Comparison of ENCODE assay signal across 1 cellular context in the genomic region with DNA sequence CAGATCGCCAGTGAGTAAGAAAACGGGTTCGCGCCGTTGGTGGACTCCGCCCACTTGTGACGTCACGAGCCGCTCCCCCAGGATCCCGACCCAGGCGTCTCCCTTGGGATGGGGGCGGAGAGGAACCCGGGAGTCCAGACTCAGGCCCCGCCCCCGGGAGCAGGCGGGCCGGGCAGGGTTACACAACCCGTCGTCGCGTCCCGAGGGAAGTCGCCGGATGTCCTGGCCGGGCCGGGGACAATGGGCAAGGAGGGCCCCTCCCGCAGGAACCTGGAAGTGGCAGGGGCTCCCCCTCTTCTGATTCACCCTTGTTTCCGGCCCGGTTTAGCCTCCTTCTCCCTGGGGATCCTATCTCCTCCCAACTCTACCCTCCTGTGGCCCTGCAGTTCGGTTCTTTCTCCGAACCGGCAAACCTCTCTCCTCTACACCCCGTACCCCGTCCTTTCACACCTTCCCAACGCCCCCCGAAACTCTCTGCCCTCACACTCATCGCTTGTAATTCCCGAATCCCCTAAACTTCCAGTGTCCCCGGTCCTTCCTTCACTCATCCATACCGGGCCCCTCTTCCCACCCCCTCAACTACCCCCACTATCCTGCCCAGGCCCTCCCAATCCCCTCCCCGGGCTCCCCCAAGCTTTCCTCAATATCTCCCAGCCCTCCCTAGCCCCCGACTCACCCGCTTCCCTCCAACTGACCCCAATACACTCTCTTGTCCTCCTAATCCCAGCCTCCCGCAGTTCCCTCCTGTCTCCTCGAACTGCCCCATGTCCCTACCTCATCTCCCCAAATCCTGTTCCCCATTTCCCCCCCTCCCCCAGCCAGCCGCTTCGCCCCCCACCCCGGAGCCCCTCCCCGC.
TF ChIP-seq lines count a peak whose summit lies in the region.

No MANE protein-coding gene starts in this region.

TF ChIP-seq in K562, 482 proteins besides CTCF, POLR2A, EP300 and RAD21 (continued from another document and continues in another):
- TF ChIP-seq, protein P1, sequence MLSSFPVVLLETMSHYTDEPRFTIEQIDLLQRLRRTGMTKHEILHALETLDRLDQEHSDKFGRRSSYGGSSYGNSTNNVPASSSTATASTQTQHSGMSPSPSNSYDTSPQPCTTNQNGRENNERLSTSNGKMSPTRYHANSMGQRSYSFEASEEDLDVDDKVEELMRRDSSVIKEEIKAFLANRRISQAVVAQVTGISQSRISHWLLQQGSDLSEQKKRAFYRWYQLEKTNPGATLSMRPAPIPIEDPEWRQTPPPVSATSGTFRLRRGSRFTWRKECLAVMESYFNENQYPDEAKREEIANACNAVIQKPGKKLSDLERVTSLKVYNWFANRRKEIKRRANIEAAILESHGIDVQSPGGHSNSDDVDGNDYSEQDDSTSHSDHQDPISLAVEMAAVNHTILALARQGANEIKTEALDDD (IDR thresholded peaks at IDR 0.05): no peak
- TF ChIP-seq CBX8 (IDR thresholded peaks at IDR 0.05; ENCODE audit: borderline replicate concordance, extremely low read depth, low read depth, low read length, poor library complexity, severe bottlenecking) (no peak), ZNF695 (CRISPR knock-in tag; IDR thresholded peaks at IDR 0.05) (no peak), ZC3H8 (IDR thresholded peaks at IDR 0.05) (no peak), BACH1 (tag; IDR thresholded peaks at IDR 0.05) (no peak), ZNF696 (CRISPR knock-in tag; conservative IDR thresholded peaks at IDR 0.05) (no peak), MTA1 (IDR thresholded peaks at IDR 0.05; ENCODE audit: borderline replicate concordance) (0 out of 2 replicates have a peak, but pooled peaks have one; percentile 60), ZNF232 (CRISPR knock-in tag; IDR thresholded peaks at IDR 0.05) (no peak), GATA2 (CRISPR knock-in tag; IDR thresholded peaks at IDR 0.05) (no peak), ZSCAN32 (CRISPR knock-in tag; IDR thresholded peaks at IDR 0.05) (no peak), ETV6 (IDR thresholded peaks at IDR 0.05; ENCODE audit: borderline replicate concordance in 1 of 2, low read depth in 2 of 2, low read length in 1 of 2) (no peak; a peak in 2 of 4 replicates), ETV6 (CRISPR knock-in tag; IDR thresholded peaks at IDR 0.05; ENCODE audit: borderline replicate concordance) (no peak), SP2 (IDR thresholded peaks at IDR 0.05; ENCODE audit: extremely low read depth, low read depth, low read length, poor library complexity, severe bottlenecking) (no peak), SIN3A (IDR thresholded peaks at IDR 0.05; ENCODE audit: borderline replicate concordance in 2 of 2, control insufficient read depth in 1 of 2, low read depth in 2 of 2, low read length in 2 of 2) (0 out of 4 replicates have a peak, but pooled peaks of 1 of the 2 experiments have one; percentile 15), MEIS2 (IDR thresholded peaks at IDR 0.05; ENCODE audit: partially characterized antibody) (no peak), SIX5 (IDR thresholded peaks at IDR 0.05; ENCODE audit: borderline replicate concordance in 1 of 2, insufficient read depth in 1 of 2, low read depth in 1 of 2, low read length in 2 of 2) (no peak), SNIP1 (IDR thresholded peaks at IDR 0.05; ENCODE audit: low read depth) (no peak), ZNF830 (CRISPR knock-in tag; IDR thresholded peaks at IDR 0.05) (no peak), HIVEP1 (CRISPR knock-in tag; IDR thresholded peaks at IDR 0.05) (no peak), SMARCA5 (IDR thresholded peaks at IDR 0.05) (0 out of 2 replicates have a peak, but pooled peaks have one; percentile 23), CCNT2 (IDR thresholded peaks at IDR 0.05; ENCODE audit: borderline replicate concordance, extremely low read depth, insufficient read length, low read depth, low read length) (peak; percentile 92), SPI1 (IDR thresholded peaks at IDR 0.05; ENCODE audit: borderline replicate concordance, low read depth, low read length) (0 out of 2 replicates have a peak, but pooled peaks have one; percentile 44), PTTG1 (tag; IDR thresholded peaks at IDR 0.05; ENCODE audit: low read depth) (no peak), ZNF282 (CRISPR knock-in tag; IDR thresholded peaks at IDR 0.05) (no peak), NONO (IDR thresholded peaks at IDR 0.05; ENCODE audit: low read depth in 2 of 2, low read length in 1 of 2) (peak in 1 of 2 experiments; percentile 53; a peak in 1 of 4 replicates), KLF13 (tag; IDR thresholded peaks at IDR 0.05; ENCODE audit: borderline replicate concordance, low read depth) (peak; percentile 61; the same call in 1 of the 2 replicates), BRF1 (IDR thresholded peaks at IDR 0.05; ENCODE audit: borderline replicate concordance, extremely low read depth, insufficient read length) (no peak), POLR3G (IDR thresholded peaks at IDR 0.05; ENCODE audit: extremely low read depth, insufficient read length, insufficient replicate concordance) (no peak), SREBF1 (IDR thresholded peaks at IDR 0.05; ENCODE audit: borderline replicate concordance, low read depth, low read length) (no peak), MYC (IDR thresholded peaks at IDR 0.05; ENCODE audit: low read depth, low read length) (no peak), MYC (CRISPR knock-in tag; IDR thresholded peaks at IDR 0.05; ENCODE audit: borderline replicate concordance, low read depth) (no peak), POU5F1 (IDR thresholded peaks at IDR 0.05; ENCODE audit: borderline replicate concordance, low read depth, low read length, partially characterized antibody) (no peak), XRCC5 (IDR thresholded peaks at IDR 0.05; ENCODE audit: low read depth, low read length) (peak; percentile 45; the same call in 1 of the 2 replicates), ZFP1 (CRISPR knock-in tag; IDR thresholded peaks at IDR 0.05) (no peak), KDM5B (IDR thresholded peaks at IDR 0.05; ENCODE audit: insufficient replicate concordance, low read depth, low read length) (peak; percentile 53), AFF4 (CRISPR knock-in tag; IDR thresholded peaks at IDR 0.05) (peak; percentile 83; the same call in 1 of the 2 replicates), SMAD4 (CRISPR knock-in tag; conservative IDR thresholded peaks at IDR 0.05) (peak; percentile 87), POLR2AphosphoS5 (IDR thresholded peaks at IDR 0.05; ENCODE audit: control insufficient read depth, insufficient read depth, low read depth, low read length) (peak; percentile 73), NELFE (IDR thresholded peaks at IDR 0.05; ENCODE audit: insufficient read depth, insufficient read length) (no peak), ZNF584 (CRISPR knock-in tag; IDR thresholded peaks at IDR 0.05; ENCODE audit: low read depth) (no peak), ZNF197 (CRISPR knock-in tag; IDR thresholded peaks at IDR 0.05; ENCODE audit: low read depth) (no peak)
- TF ChIP-seq, protein P2, sequence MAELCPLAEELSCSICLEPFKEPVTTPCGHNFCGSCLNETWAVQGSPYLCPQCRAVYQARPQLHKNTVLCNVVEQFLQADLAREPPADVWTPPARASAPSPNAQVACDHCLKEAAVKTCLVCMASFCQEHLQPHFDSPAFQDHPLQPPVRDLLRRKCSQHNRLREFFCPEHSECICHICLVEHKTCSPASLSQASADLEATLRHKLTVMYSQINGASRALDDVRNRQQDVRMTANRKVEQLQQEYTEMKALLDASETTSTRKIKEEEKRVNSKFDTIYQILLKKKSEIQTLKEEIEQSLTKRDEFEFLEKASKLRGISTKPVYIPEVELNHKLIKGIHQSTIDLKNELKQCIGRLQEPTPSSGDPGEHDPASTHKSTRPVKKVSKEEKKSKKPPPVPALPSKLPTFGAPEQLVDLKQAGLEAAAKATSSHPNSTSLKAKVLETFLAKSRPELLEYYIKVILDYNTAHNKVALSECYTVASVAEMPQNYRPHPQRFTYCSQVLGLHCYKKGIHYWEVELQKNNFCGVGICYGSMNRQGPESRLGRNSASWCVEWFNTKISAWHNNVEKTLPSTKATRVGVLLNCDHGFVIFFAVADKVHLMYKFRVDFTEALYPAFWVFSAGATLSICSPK (IDR thresholded peaks at IDR 0.05; ENCODE audit: borderline replicate concordance): 0 out of 2 replicates have a peak, but pooled peaks have one; percentile 73
- TF ChIP-seq, protein P3, sequence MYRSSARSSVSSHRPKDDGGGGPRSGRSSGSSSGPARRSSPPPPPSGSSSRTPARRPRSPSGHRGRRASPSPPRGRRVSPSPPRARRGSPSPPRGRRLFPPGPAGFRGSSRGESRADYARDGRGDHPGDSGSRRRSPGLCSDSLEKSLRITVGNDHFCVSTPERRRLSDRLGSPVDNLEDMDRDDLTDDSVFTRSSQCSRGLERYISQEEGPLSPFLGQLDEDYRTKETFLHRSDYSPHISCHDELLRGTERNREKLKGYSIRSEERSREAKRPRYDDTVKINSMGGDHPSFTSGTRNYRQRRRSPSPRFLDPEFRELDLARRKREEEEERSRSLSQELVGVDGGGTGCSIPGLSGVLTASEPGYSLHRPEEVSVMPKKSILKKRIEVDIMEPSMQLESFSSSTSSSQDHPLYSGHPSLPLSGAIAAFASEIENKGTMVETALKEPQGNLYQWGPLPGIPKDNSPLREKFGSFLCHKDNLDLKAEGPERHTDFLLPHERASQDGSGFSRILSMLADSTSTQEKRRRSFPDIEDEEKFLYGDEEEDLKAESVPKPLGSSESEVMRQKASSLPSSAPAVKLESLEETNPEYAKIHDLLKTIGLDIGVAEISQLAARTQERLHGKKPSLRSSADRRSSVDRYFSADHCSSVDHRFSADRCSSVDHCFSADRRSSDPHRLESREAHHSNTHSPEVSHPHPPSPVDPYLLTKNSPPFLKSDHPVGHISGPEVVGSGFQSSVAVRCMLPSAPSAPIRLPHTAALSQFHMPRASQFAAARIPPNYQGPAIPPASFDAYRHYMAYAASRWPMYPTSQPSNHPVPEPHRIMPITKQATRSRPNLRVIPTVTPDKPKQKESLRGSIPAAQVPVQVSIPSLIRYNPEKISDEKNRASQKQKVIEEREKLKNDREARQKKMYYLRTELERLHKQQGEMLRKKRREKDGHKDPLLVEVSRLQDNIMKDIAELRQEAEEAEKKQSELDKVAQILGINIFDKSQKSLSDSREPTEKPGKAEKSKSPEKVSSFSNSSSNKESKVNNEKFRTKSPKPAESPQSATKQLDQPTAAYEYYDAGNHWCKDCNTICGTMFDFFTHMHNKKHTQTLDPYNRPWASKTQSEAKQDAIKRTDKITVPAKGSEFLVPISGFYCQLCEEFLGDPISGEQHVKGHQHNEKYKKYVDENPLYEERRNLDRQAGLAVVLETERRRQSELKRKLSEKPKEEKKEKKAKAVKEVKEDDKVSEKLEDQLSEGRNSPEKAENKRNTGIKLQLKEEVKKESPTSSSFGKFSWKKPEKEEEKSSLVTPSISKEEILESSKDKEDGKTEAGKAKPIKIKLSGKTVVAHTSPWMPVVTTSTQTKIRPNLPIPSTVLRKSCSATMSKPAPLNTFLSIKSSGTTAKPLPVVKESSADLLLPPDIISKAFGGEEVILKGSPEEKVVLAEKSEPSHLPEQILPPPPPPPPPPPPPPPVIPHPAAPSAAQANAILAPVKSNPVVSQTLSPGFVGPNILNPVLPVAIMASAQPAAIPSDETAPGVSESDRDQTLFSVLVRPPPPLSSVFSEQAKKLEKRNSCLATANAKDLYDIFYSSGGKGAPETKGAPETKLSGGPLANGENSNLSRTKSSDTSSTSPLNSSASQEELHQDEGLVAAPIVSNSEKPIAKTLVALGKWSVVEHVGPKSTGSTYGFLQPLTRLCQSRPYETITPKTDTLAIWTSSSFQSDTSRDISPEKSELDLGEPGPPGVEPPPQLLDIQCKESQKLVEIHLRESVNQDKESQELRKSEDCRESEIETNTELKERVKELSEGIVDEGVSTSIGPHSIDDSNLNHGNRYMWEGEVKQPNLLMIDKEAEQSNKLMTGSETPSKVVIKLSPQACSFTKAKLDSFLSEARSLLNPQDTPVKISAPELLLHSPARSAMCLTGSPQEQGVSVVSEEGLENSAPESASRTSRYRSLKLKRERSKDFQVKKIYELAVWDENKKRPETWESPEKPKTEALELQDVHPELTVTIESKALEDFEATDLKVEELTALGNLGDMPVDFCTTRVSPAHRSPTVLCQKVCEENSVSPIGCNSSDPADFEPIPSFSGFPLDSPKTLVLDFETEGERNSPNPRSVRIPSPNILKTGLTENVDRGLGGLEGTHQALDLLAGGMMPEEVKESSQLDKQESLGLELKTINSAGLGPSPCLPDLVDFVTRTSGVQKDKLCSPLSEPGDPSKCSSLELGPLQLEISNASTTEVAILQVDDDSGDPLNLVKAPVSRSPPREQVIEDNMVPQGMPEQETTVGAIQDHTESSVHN (IDR thresholded peaks at IDR 0.05; ENCODE audit: borderline replicate concordance in 1 of 2, low read depth in 1 of 2): no peak
- TF ChIP-seq, protein P4, sequence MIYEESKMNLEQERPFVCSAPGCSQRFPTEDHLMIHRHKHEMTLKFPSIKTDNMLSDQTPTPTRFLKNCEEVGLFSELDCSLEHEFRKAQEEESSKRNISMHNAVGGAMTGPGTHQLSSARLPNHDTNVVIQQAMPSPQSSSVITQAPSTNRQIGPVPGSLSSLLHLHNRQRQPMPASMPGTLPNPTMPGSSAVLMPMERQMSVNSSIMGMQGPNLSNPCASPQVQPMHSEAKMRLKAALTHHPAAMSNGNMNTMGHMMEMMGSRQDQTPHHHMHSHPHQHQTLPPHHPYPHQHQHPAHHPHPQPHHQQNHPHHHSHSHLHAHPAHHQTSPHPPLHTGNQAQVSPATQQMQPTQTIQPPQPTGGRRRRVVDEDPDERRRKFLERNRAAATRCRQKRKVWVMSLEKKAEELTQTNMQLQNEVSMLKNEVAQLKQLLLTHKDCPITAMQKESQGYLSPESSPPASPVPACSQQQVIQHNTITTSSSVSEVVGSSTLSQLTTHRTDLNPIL (CRISPR knock-in tag; IDR thresholded peaks at IDR 0.05): no peak
